26 cellular contexts compared by ENCODE assay signal in genomic region chrX:46330513-46330912, GRCh38.
"Had no signal": no experiment of that assay in that cellular context is flagged by ENCODE, and none has a peak within 500 bp of the region (broad histone marks: within the 10 kb centered on the region; RNA-seq: fewer than 3 reads in every experiment).

No MANE protein-coding gene starts in this region.

- H3K27ac Mint-ChIP-seq: effector memory CD8-positive, alpha-beta T cell; naive thymus-derived CD4-positive, alpha-beta T cell; nephron; neural progenitor cell; progenitor cell of endocrine pancreas; stimulated activated naive B cell treated with anti-CD40 and anti-IgM and Interleukin-4, amounts not matched to agents 10 μg/mL and 1 μg/mL and 100 μg/mL, for 72 hours; stimulated activated naive CD8-positive, alpha-beta T cell treated with anti-CD3 and anti-CD28 coated beads, Interleukin-15, Interleukin-2, amounts not matched to agents 100 ng/mL and 50 ng/mL, for 24 hours had no signal

- H3K36me3 ChIP-seq: gastroesophageal sphincter, heart left ventricle, left lung, neural progenitor cell, right lobe of liver, thoracic aorta, tibial nerve, upper lobe of right lung, uterus had no signal

- ATAC-seq: effector memory CD8-positive, alpha-beta T cell; gastroesophageal sphincter; heart left ventricle; left cardiac atrium; left lung; naive thymus-derived CD4-positive, alpha-beta T cell; right lobe of liver; stimulated activated naive B cell treated with anti-CD40 and anti-IgM and Interleukin-4, amounts not matched to agents 10 μg/mL and 1 μg/mL and 100 μg/mL, for 72 hours; upper lobe of right lung had no signal

- H3K4me3 ChIP-seq: gastroesophageal sphincter, heart left ventricle, hepatocyte, left lung, neural progenitor cell, right lobe of liver, thoracic aorta, tibial nerve, upper lobe of right lung, uterus had no signal

- H3K27me3 ChIP-seq: gastroesophageal sphincter, hepatocyte, neural progenitor cell, right lobe of liver, upper lobe of right lung, uterus had no signal

- H3K79me2 ChIP-seq: hepatocyte, parathyroid adenoma had no signal

- H3K9ac ChIP-seq: neural progenitor cell, parathyroid adenoma had no signal

- H3K27me3 Mint-ChIP-seq: naive thymus-derived CD4-positive, alpha-beta T cell; progenitor cell of endocrine pancreas; stimulated activated naive CD8-positive, alpha-beta T cell treated with anti-CD3 and anti-CD28 coated beads, Interleukin-15, Interleukin-2, amounts not matched to agents 100 ng/mL and 50 ng/mL, for 24 hours had no signal

- H3K9me3 ChIP-seq: gastroesophageal sphincter, heart left ventricle, left lung, right lobe of liver, thoracic aorta, tibial nerve, upper lobe of right lung, uterus had no signal

- H3K36me3 Mint-ChIP-seq: neural progenitor cell; stimulated activated naive B cell treated with anti-CD40 and anti-IgM and Interleukin-4, amounts not matched to agents 10 μg/mL and 1 μg/mL and 100 μg/mL, for 72 hours had no signal

- H3K4me2 ChIP-seq: hepatocyte, neural progenitor cell had no signal

- DNase-seq: cortex of kidney; effector memory CD8-positive, alpha-beta T cell; foreskin fibroblast; heart left ventricle; left cardiac atrium; left lung; mesendoderm; midbrain; naive thymus-derived CD4-positive, alpha-beta T cell; right lobe of liver; small intestine; stimulated activated CD4-positive, alpha-beta T cell treated with anti-CD3 and anti-CD28 coated beads, Interleukin-15, amount 100 ng/mL, for 24 hours; stimulated activated CD4-positive, alpha-beta T cell treated with anti-CD3 and anti-CD28 coated beads, Interleukin-2, amount 100 ng/mL, for 48 hours; stimulated activated naive B cell treated with anti-CD40 and anti-IgM and Interleukin-4, amounts not matched to agents 10 μg/mL and 1 μg/mL and 100 μg/mL, for 72 hours; upper lobe of right lung; uterus had no signal

- H3K4me1 Mint-ChIP-seq: stimulated activated naive B cell treated with anti-CD40 and anti-IgM and Interleukin-4, amounts not matched to agents 10 μg/mL and 1 μg/mL and 100 μg/mL, for 72 hours had no signal

- H3K27ac ChIP-seq: gastroesophageal sphincter, heart left ventricle, hepatocyte, left lung, neural progenitor cell, parathyroid adenoma, right lobe of liver, thoracic aorta, tibial nerve, upper lobe of right lung, uterus had no signal

- FAIRE-seq: endometrium, small intestine had no signal

- H3K4me1 ChIP-seq: left lung, parathyroid adenoma, right lobe of liver, upper lobe of right lung, uterus had no signal

- H2AFZ ChIP-seq: hepatocyte, neural progenitor cell, parathyroid adenoma had no signal

- H3K4me3 Mint-ChIP-seq: effector memory CD8-positive, alpha-beta T cell; naive thymus-derived CD4-positive, alpha-beta T cell; nephron; neural progenitor cell; stimulated activated naive B cell treated with anti-CD40 and anti-IgM and Interleukin-4, amounts not matched to agents 10 μg/mL and 1 μg/mL and 100 μg/mL, for 72 hours; stimulated activated naive CD8-positive, alpha-beta T cell treated with anti-CD3 and anti-CD28 coated beads, Interleukin-15, Interleukin-2, amounts not matched to agents 100 ng/mL and 50 ng/mL, for 24 hours had no signal

- H3K9me3 Mint-ChIP-seq: effector memory CD8-positive, alpha-beta T cell; stimulated activated naive B cell treated with anti-CD40 and anti-IgM and Interleukin-4, amounts not matched to agents 10 μg/mL and 1 μg/mL and 100 μg/mL, for 72 hours; stimulated activated naive CD8-positive, alpha-beta T cell treated with anti-CD3 and anti-CD28 coated beads, Interleukin-15, Interleukin-2, amounts not matched to agents 100 ng/mL and 50 ng/mL, for 24 hours had no signal
